Comparison of ENCODE assay signal across 22 cellular contexts in the genomic region with DNA sequence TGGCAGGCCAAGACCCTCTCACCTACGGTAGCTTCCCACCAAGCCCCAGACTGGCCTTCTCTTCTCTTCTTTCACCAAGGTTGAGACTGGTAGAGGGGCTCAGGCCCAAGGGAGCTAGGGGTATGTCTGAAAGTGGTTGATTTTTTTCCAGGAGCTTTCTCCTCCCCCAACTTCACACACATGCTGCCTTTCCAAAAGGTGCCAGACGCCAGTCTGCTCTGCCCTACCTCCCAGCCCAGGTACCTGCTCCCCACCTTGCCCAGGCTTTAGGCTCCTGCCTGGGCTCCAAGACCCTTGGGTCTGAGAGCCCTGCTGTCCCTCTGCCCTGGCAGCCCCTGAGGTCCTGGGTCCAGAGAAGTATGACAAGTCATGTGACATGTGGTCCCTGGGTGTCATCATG. TPM values are rescaled to one million over a fixed set of nuclear protein-coding genes. Genes with fewer than 3 reads are reported as not detected.
"Had no signal": no experiment of that assay in that cellular context is flagged by ENCODE, and none has a peak within 500 bp of the region (broad histone marks: within the 10 kb centered on the region; RNA-seq: fewer than 3 reads in every experiment).

No MANE protein-coding gene starts in this region.

- H3K27me3 Mint-ChIP-seq: activated naive CD4-positive, alpha-beta T cell treated with anti-CD3 and anti-CD28 coated beads, Interleukin-2, amount 10 ng/mL, durations not matched to agents 7 days and 5 days; naive B cell; stimulated activated memory B cell treated with anti-CD40 and anti-IgM and Interleukin-4, amounts not matched to agents 10 μg/mL and 1 μg/mL and 100 μg/mL, for 72 hours had no signal

- ATAC-seq: activated T-cell treated with anti-CD3 and anti-CD28 coated beads, Interleukin-2, amount 50 U/mL, for 72 hours; gastroesophageal sphincter; left colon; lower lobe of right lung; sciatic nerve; stimulated activated memory B cell treated with anti-CD40 and anti-IgM and Interleukin-4, amounts not matched to agents 10 μg/mL and 1 μg/mL and 100 μg/mL, for 72 hours had no signal

- DNase-seq: activated CD4-positive, alpha-beta T cell treated with anti-CD3 and anti-CD28 coated beads for 4 hours; activated CD4-positive, CD25-positive, alpha-beta regulatory T cell; activated CD8-positive, alpha-beta memory T cell treated with anti-CD3 and anti-CD28 coated beads, Interleukin-2, amount 50 U/mL, for 48 hours; activated effector memory CD4-positive, alpha-beta T cell treated with anti-CD3 and anti-CD28 coated beads, Interleukin-2, amount 50 U/mL, for 16 hours; activated naive CD4-positive, alpha-beta T cell treated with anti-CD3 and anti-CD28 coated beads, Interleukin-2, amount 10 ng/mL, durations not matched to agents 7 days and 5 days; activated T-cell treated with anti-CD3 and anti-CD28 coated beads, Interleukin-2, amount 50 U/mL, for 72 hours; aorta; central memory CD4-positive, alpha-beta T cell; head of caudate nucleus; islet precursor cell; left colon; lower lobe of right lung; naive B cell; small intestine; stimulated activated CD4-positive, alpha-beta T cell treated with anti-CD3 and anti-CD28 coated beads, Interleukin-2, amount 100 ng/mL, for 24 hours; tibial artery had no signal

- H3K4me3 ChIP-seq: gastroesophageal sphincter, lower lobe of right lung, tibial artery had no signal

- H3K27ac ChIP-seq: lower lobe of right lung, tibial artery had no signal

- H3K4me1 Mint-ChIP-seq: activated naive CD4-positive, alpha-beta T cell treated with anti-CD3 and anti-CD28 coated beads, Interleukin-2, amount 10 ng/mL, durations not matched to agents 7 days and 5 days; naive B cell; stimulated activated memory B cell treated with anti-CD40 and anti-IgM and Interleukin-4, amounts not matched to agents 10 μg/mL and 1 μg/mL and 100 μg/mL, for 72 hours had no signal

- H3K9me3 Mint-ChIP-seq: activated naive CD4-positive, alpha-beta T cell treated with anti-CD3 and anti-CD28 coated beads, Interleukin-2, amount 10 ng/mL, durations not matched to agents 7 days and 5 days; activated T-cell treated with anti-CD3 and anti-CD28 coated beads, Interleukin-2, amount 50 U/mL, for 72 hours; brain; naive B cell; stimulated activated memory B cell treated with anti-CD40 and anti-IgM and Interleukin-4, amounts not matched to agents 10 μg/mL and 1 μg/mL and 100 μg/mL, for 72 hours; T-helper 1 cell treated with Interleukin-12 subunit alpha and Interleukin-12 subunit beta and Interleukin-4 antibody, amounts not matched to agents 30 μg/mL and 1 μg/mL, for 36 hours had no signal

- H3K9me3 ChIP-seq: gastroesophageal sphincter, lower lobe of right lung, tibial artery had no signal

- H3K4me1 ChIP-seq: lower lobe of right lung had no signal

- H3K27me3 ChIP-seq: gastroesophageal sphincter, tibial artery had no signal

- H3K36me3 Mint-ChIP-seq: brain had no signal

- H3K27ac Mint-ChIP-seq: activated naive CD4-positive, alpha-beta T cell treated with anti-CD3 and anti-CD28 coated beads, Interleukin-2, amount 10 ng/mL, durations not matched to agents 7 days and 5 days; activated T-cell treated with anti-CD3 and anti-CD28 coated beads, Interleukin-2, amount 50 U/mL, for 72 hours; stimulated activated memory B cell treated with anti-CD40 and anti-IgM and Interleukin-4, amounts not matched to agents 10 μg/mL and 1 μg/mL and 100 μg/mL, for 72 hours; T-helper 1 cell treated with Interleukin-12 subunit alpha and Interleukin-12 subunit beta and Interleukin-4 antibody, amounts not matched to agents 30 μg/mL and 1 μg/mL, for 36 hours had no signal

- H3K4me3 Mint-ChIP-seq: activated naive CD4-positive, alpha-beta T cell treated with anti-CD3 and anti-CD28 coated beads, Interleukin-2, amount 10 ng/mL, durations not matched to agents 7 days and 5 days; activated T-cell treated with anti-CD3 and anti-CD28 coated beads, Interleukin-2, amount 50 U/mL, for 72 hours; naive B cell; stimulated activated memory B cell treated with anti-CD40 and anti-IgM and Interleukin-4, amounts not matched to agents 10 μg/mL and 1 μg/mL and 100 μg/mL, for 72 hours; T-helper 1 cell treated with Interleukin-12 subunit alpha and Interleukin-12 subunit beta and Interleukin-4 antibody, amounts not matched to agents 30 μg/mL and 1 μg/mL, for 36 hours had no signal

RNA-seq across cellular contexts. Expression of a gene that starts 33.8 kb away (rescaled TPM):
- polyA plus RNA-seq: neural cell had no signal
